10 cellular contexts compared by ENCODE assay signal in genomic region chr15:90893175-90894090, GRCh38. TPM values are rescaled to one million over a fixed set of nuclear protein-coding genes. Genes with fewer than 3 reads are reported as not detected.
DNase-seq lines count a peak whose midpoint lies in the region; ATAC-seq and TF ChIP-seq lines count a peak whose summit lies in the region.
"Had no signal": no experiment of that assay in that cellular context is flagged by ENCODE, and none has a peak within 500 bp of the region (broad histone marks: within the 10 kb centered on the region; RNA-seq: fewer than 3 reads in every experiment).

No MANE protein-coding gene starts in this region.

- WGBS in endodermal cell (ENCODE audit: insufficient coverage in 1 of 2, insufficient read length in 1 of 2), 2 experiments: 93 to 94% methylated on average over 29 to 33 of the region's 33 CpGs

- CTCF ChIA-PET in HEK293 (lab: Yijun Ruan, JAX) (interaction anchor here (0.5 to 3.3 kb wide), 5 partner anchors 8 to 425 kb away, joined by 3 to 25 read pairs (median 3); partner anchors contain the start of gene UNC45A), WTC11 (lab: Charles Lee) (interaction anchor here (1.0 to 5.5 kb wide), 4 partner anchors 9 to 251 kb away, joined by 3 to 63 read pairs (median 5); partner anchors contain the start of genes HDDC3 and UNC45A)

- H3K4me1 Mint-ChIP-seq in WTC11: no peaks in the 10 kb centered on the region
- H3K4me1 Mint-ChIP-seq in endodermal cell: no peaks in the 10 kb centered on the region

- peak overlapping the region; percentile 8; the same call in 1 of the 2 replicates for H3K4me3 ChIP-seq in HEK293 (ENCODE audit: low read depth, low read length)
- H3K4me3 ChIP-seq in endodermal cell (ENCODE audit: low read length): no peak overlapping the region
- H3K4me3 ChIP-seq: skin epidermis had no signal

- no peak overlapping the region for H3K9ac ChIP-seq in endodermal cell (ENCODE audit: extremely low read depth, low read length, poor library complexity, severe bottlenecking)

- H3K27ac Mint-ChIP-seq in WTC11 (no peak overlapping the region), endodermal cell (no peak overlapping the region)
- H3K27ac Mint-ChIP-seq: CD4-positive, alpha-beta T cell had no signal

- H3K36me3 ChIP-seq in HEK293 (ENCODE audit: control insufficient read depth in 2 of 2, insufficient read depth in 1 of 2, low read length in 2 of 2) (no peaks in the 10 kb centered on the region), endodermal cell (ENCODE audit: control insufficient read depth, insufficient read depth, low read length) (peaks cover 12% of the 10 kb centered on the region)

- H3K4me1 ChIP-seq in HEK293 (ENCODE audit: control insufficient read depth, insufficient read depth, low read length) (no peaks in the 10 kb centered on the region), endodermal cell (ENCODE audit: control insufficient read depth, insufficient read depth, low read length) (no peaks in the 10 kb centered on the region)

- H3K27ac ChIP-seq in C4-2B: no peak overlapping the region
- H3K27ac ChIP-seq in HEK293 (ENCODE audit: extremely low read depth, low read depth, low read length): no peak overlapping the region
- no peak overlapping the region for H3K27ac ChIP-seq in endodermal cell (ENCODE audit: low read depth, low read length)
- H3K27ac ChIP-seq: skin epidermis had no signal

- peak; percentile 40 for TF ChIP-seq CTCF in C4-2B (conservative IDR thresholded peaks at IDR 0.05)
- TF ChIP-seq CTCF in HEK293 (tag by site-specific recombination; IDR thresholded peaks at IDR 0.05): no peak
- no peak for TF ChIP-seq CTCF in WTC11 (IDR thresholded peaks at IDR 0.05)
- no peak for TF ChIP-seq CTCF in endodermal cell (conservative IDR thresholded peaks at IDR 0.05)

- POLR2A ChIA-PET in HEK293 (lab: Yijun Ruan, JAX): interaction anchor here (1.6 kb wide), 1 partner anchor 10 kb away, joined by 4 read pairs; the partner anchor contains the start of gene MAN2A2
- POLR2A ChIA-PET in WTC11 (lab: Charles Lee): no interaction called here

- DNase-seq in WTC11 (ENCODE audit: low spot score): no peak
- DNase-seq in endodermal cell: no peak
- no peak for DNase-seq in retina
- DNase-seq: activated effector memory CD4-positive, alpha-beta T cell treated with Interleukin-2 at 50 U/mL for 16 hours; CD4-positive, alpha-beta T cell; NCI-H187 treated with DMSO at 0.1 percent for 48 hours had no signal

- no peaks in the 10 kb centered on the region for H3K27me3 Mint-ChIP-seq in WTC11 (ENCODE audit: low read depth)
- no peaks in the 10 kb centered on the region for H3K27me3 Mint-ChIP-seq in endodermal cell (ENCODE audit: insufficient read depth)
- H3K27me3 Mint-ChIP-seq: CD4-positive, alpha-beta T cell had no signal

- H3K4me3 Mint-ChIP-seq in WTC11 (no peak overlapping the region), endodermal cell (no peak overlapping the region)
- H3K4me3 Mint-ChIP-seq: CD4-positive, alpha-beta T cell had no signal

- no peak for ATAC-seq in WTC11
- ATAC-seq in GM19328 (IDR thresholded peaks at IDR 0.05; ENCODE audit: unreplicated experiment): no peak

- no peaks in the 10 kb centered on the region for H3K9me3 ChIP-seq in HEK293 (ENCODE audit: control insufficient read depth, insufficient read depth, low read depth, low read length)
- no peaks in the 10 kb centered on the region for H3K9me3 ChIP-seq in endodermal cell (ENCODE audit: control insufficient read depth, low read length)

- H3K36me3 Mint-ChIP-seq in WTC11: no peaks in the 10 kb centered on the region
- H3K36me3 Mint-ChIP-seq in endodermal cell (ENCODE audit: low read depth): peaks cover 37% of the 10 kb centered on the region

- H3K27me3 ChIP-seq in endodermal cell (ENCODE audit: control insufficient read depth, insufficient read depth, low read length, poor library complexity, severe bottlenecking): no peaks in the 10 kb centered on the region

- no peaks in the 10 kb centered on the region for H3K9me3 Mint-ChIP-seq in WTC11
- H3K9me3 Mint-ChIP-seq in endodermal cell: no peaks in the 10 kb centered on the region
- H3K9me3 Mint-ChIP-seq: CD4-positive, alpha-beta T cell had no signal

TF ChIP-seq in HEK293, 187 proteins besides CTCF, POLR2A, EP300 and RAD21:
- TF ChIP-seq ZFHX2 (tag by site-specific recombination; conservative IDR thresholded peaks at IDR 0.05): no peak
- TF ChIP-seq KLF7 (tag by site-specific recombination; IDR thresholded peaks at IDR 0.05; ENCODE audit: borderline replicate concordance): no peak
- 0 out of 2 replicates have a peak, but pooled peaks have one; percentile 14 for TF ChIP-seq ZNF394 (tag by site-specific recombination; IDR thresholded peaks at IDR 0.05; ENCODE audit: borderline replicate concordance)
- TF ChIP-seq, protein P1, sequence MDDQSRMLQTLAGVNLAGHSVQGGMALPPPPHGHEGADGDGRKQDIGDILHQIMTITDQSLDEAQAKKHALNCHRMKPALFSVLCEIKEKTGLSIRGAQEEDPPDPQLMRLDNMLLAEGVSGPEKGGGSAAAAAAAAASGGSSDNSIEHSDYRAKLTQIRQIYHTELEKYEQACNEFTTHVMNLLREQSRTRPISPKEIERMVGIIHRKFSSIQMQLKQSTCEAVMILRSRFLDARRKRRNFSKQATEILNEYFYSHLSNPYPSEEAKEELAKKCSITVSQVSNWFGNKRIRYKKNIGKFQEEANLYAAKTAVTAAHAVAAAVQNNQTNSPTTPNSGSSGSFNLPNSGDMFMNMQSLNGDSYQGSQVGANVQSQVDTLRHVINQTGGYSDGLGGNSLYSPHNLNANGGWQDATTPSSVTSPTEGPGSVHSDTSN (CRISPR knock-in tag; IDR thresholded peaks at IDR 0.05): 0 out of 2 replicates have a peak, but pooled peaks have one; percentile 6
- 0 out of 2 replicates have a peak, but pooled peaks have one; percentile 22 for TF ChIP-seq GLIS2 (tag by site-specific recombination; IDR thresholded peaks at IDR 0.05)

TF ChIP-seq in WTC11, 78 proteins besides CTCF, POLR2A, EP300 and RAD21:
- TF ChIP-seq, protein P2, sequence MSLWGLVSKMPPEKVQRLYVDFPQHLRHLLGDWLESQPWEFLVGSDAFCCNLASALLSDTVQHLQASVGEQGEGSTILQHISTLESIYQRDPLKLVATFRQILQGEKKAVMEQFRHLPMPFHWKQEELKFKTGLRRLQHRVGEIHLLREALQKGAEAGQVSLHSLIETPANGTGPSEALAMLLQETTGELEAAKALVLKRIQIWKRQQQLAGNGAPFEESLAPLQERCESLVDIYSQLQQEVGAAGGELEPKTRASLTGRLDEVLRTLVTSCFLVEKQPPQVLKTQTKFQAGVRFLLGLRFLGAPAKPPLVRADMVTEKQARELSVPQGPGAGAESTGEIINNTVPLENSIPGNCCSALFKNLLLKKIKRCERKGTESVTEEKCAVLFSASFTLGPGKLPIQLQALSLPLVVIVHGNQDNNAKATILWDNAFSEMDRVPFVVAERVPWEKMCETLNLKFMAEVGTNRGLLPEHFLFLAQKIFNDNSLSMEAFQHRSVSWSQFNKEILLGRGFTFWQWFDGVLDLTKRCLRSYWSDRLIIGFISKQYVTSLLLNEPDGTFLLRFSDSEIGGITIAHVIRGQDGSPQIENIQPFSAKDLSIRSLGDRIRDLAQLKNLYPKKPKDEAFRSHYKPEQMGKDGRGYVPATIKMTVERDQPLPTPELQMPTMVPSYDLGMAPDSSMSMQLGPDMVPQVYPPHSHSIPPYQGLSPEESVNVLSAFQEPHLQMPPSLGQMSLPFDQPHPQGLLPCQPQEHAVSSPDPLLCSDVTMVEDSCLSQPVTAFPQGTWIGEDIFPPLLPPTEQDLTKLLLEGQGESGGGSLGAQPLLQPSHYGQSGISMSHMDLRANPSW (CRISPR knock-in tag; conservative IDR thresholded peaks at IDR 0.05; ENCODE audit: low read depth): no peak
- TF ChIP-seq RELA (CRISPR knock-in tag; IDR thresholded peaks at IDR 0.05; ENCODE audit: borderline replicate concordance): no peak
- peak; percentile 63 for TF ChIP-seq ZNF423 (CRISPR knock-in tag; IDR thresholded peaks at IDR 0.05)
- no peak for TF ChIP-seq ZNF232 (CRISPR knock-in tag; IDR thresholded peaks at IDR 0.05)

RNA-seq across cellular contexts. Expression of gene FES, which starts 9.1 kb away (rescaled TPM):
- total RNA-seq in WTC11 (2021): 9.7 to 10.2 TPM (median 10.0 TPM) in 3 replicates
- total RNA-seq in endodermal cell: 10 to 100 TPM; 25.9 to 29.9 TPM
- polyA plus RNA-seq in endodermal cell (2013, experiment 1 of 2): 6.0 TPM
- 4.3 TPM for polyA plus RNA-seq in endodermal cell (2013, experiment 2 of 2)

RNA-seq across cellular contexts. Expression of gene MAN2A2, which starts 9.7 kb away (rescaled TPM):
- 27.9 to 31.5 TPM (median 31.0 TPM) in 3 replicates for total RNA-seq in WTC11 (2021)
- total RNA-seq in endodermal cell: 10 to 100 TPM; 41.0 to 62.9 TPM
- polyA plus RNA-seq in endodermal cell (2013, experiment 1 of 2): 43.7 TPM
- 41.1 TPM for polyA plus RNA-seq in endodermal cell (2013, experiment 2 of 2)

RNA-seq across cellular contexts. Expression of gene FURIN, which starts 25.0 kb away (rescaled TPM):
- total RNA-seq in WTC11 (2021): 36.8 to 46.3 TPM (median 38.6 TPM) in 3 replicates
- total RNA-seq in endodermal cell: 100 to 1,000 TPM in 1 of 2 donors, 10 to 100 TPM in 1; 96.3 to 108 TPM
- polyA plus RNA-seq in endodermal cell (2013, experiment 1 of 2): 25.2 TPM
- 29.1 TPM for polyA plus RNA-seq in endodermal cell (2013, experiment 2 of 2)

RNA-seq across cellular contexts. Expression of gene HDDC3, which starts 38.9 kb away (rescaled TPM):
- 16.4 to 23.6 TPM (median 21.7 TPM) in 3 replicates for total RNA-seq in WTC11 (2021)
- 10 to 100 TPM; 15.3 to 21.5 TPM for total RNA-seq in endodermal cell
- 18.1 TPM for polyA plus RNA-seq in endodermal cell (2013, experiment 1 of 2)
- 14.4 TPM for polyA plus RNA-seq in endodermal cell (2013, experiment 2 of 2)

RNA-seq across cellular contexts. Expression of gene UNC45A, which starts 41.7 kb away (rescaled TPM):
- total RNA-seq in WTC11 (2021) (92.1 to 102 TPM (median 101 TPM) in 3 replicates), endodermal cell (10 to 100 TPM; 92.5 to 96.6 TPM)
- 54.1 TPM for polyA plus RNA-seq in endodermal cell (2013, experiment 1 of 2)
- 47.9 TPM for polyA plus RNA-seq in endodermal cell (2013, experiment 2 of 2)
